1 cellular context compared by ENCODE assay signal in genomic region chr17:75238684-75239191, GRCh38.
TF ChIP-seq lines count a peak whose summit lies in the region.

No MANE protein-coding gene starts in this region.

TF ChIP-seq in H1, 55 proteins besides CTCF, POLR2A, EP300 and RAD21:
- TF ChIP-seq SIN3A (conservative IDR thresholded peaks at IDR 0.05 in 1 of 2, IDR thresholded peaks at IDR 0.05 in 1 of 2; ENCODE audit: low read depth in 1 of 2, low read length in 2 of 2), result 0 out of 4 replicates have a peak, but pooled peaks of 1 of the 2 experiments have one; percentile 23
- TF ChIP-seq BACH1 (IDR thresholded peaks at IDR 0.05; ENCODE audit: low read length), result no peak
- no peak for TF ChIP-seq NANOG (IDR thresholded peaks at IDR 0.05; ENCODE audit: insufficient read depth, low read depth, low read length, poor library complexity, severe bottlenecking)
- TF ChIP-seq GABPA (IDR thresholded peaks at IDR 0.05; ENCODE audit: borderline replicate concordance, insufficient read depth, low read length), result no peak
- peak; percentile 20; the same call in 1 of the 2 replicates for TF ChIP-seq CREB1 (IDR thresholded peaks at IDR 0.05)
- TF ChIP-seq FOSL1 (IDR thresholded peaks at IDR 0.05; ENCODE audit: insufficient read depth, low read depth, low read length), result no peak
- TF ChIP-seq PHF8 (conservative IDR thresholded peaks at IDR 0.05; ENCODE audit: low read depth, low read length), result no peak
- no peak for TF ChIP-seq CBX8 (IDR thresholded peaks at IDR 0.05; ENCODE audit: borderline replicate concordance, low read depth, low read length)
- TF ChIP-seq CTBP2 (IDR thresholded peaks at IDR 0.05; ENCODE audit: borderline replicate concordance, insufficient read depth, insufficient read length, low read length), result no peak
- 0 out of 2 replicates have a peak, but pooled peaks have one; percentile 48 for TF ChIP-seq RXRA (IDR thresholded peaks at IDR 0.05; ENCODE audit: insufficient read depth, low read depth, low read length)
- no peak for TF ChIP-seq KDM1A (IDR thresholded peaks at IDR 0.05; ENCODE audit: borderline replicate concordance, low read length)
- TF ChIP-seq ASH2L (IDR thresholded peaks at IDR 0.05; ENCODE audit: low read length), result no peak
- TF ChIP-seq CHD2 (IDR thresholded peaks at IDR 0.05; ENCODE audit: low read length), result no peak
